In the genomic region with DNA sequence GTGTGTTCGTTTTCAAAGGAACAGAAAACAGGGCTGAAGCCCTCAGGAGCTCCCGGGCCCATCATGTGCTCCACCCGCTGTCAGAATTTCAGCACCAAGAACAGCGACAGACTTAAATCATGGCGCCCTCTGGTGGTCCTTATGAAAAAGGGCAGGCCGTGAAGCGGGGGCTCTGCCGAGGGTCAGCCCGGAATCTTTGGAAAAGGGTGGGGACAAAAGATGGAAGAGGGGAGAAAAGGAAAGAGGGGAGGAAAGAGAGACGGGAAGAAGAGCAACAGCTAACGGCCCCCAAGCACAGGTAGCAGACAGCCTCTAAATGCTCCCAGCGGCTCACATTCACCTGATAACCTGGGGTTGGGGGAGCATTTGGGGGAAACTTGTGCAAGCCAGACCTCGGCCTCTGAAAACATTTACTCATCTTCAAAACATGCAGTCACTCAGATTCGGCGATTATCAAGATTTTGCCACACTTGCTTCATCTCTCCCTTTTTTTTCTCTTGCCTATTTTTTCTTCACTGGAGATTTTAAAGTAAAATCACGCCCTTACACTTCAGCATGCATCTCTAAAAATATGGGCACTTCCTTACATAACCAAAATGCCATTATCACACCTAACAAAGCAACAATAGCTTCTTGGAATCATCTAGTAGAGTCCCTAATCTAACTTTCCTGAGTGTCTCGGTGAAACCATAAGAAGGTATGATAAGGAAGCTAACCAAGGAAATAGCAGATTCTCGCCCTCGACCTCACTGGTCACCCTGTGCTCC, we compare ENCODE assay signal across 8 cellular contexts. TPM values are rescaled to one million over a fixed set of nuclear protein-coding genes. Genes with fewer than 3 reads are reported as not detected.
DNase-seq lines count a peak whose midpoint lies in the region; ATAC-seq and TF ChIP-seq lines count a peak whose summit lies in the region.

No MANE protein-coding gene starts in this region.

- 25 to 26% (median 25%) methylated on average over 19 of the region's 19 CpGs for WGBS in psoas muscle, 3 donors

- H3K4me1 ChIP-seq in Peyer's patch (no peaks in the 10 kb centered on the region), psoas muscle (no peaks in the 10 kb centered on the region)

- ATAC-seq in psoas muscle = peak in 2 of 4 donors; percentile 37 to 53
- no peak for ATAC-seq in HG02678 (IDR thresholded peaks at IDR 0.05; ENCODE audit: unreplicated experiment)

- peaks cover 0 to 11% (median 0%) of the 10 kb centered on the region in 4 donors for H3K9me3 ChIP-seq in Peyer's patch
- no peaks in the 10 kb centered on the region for H3K9me3 ChIP-seq in psoas muscle

- in situ Hi-C loops in G401 (cut with HindIII; ENCODE audit: low sequenced_read_pairs) = no loop called here

- DNase-seq in G401 (ENCODE audit: low spot score) = peak; percentile 85
- peak; percentile 69 for DNase-seq in HuH-7 (ENCODE audit: low spot score)
- peak in 1 of 3 donors; percentile 50 for DNase-seq in Peyer's patch
- DNase-seq in activated naive CD4-positive, alpha-beta T cell treated with Interleukin-2 at 50 U/mL for 16 hours = peak; percentile 43
- DNase-seq in globus pallidus (ENCODE audit: low spot score) = peak; percentile 65
- no peak for DNase-seq in psoas muscle
- DNase-seq in GOT3 (lab: John Stamatoyannopoulos, UW) = no peak

- TF ChIP-seq POLR2A in Peyer's patch (IDR thresholded peaks at IDR 0.05) = no peak

- TF ChIP-seq CTCF in Peyer's patch (IDR thresholded peaks at IDR 0.05) (peak; percentile 4 to 67 (median 56)), psoas muscle (IDR thresholded peaks at IDR 0.05) (peak; percentile 69)

- H3K27me3 ChIP-seq in Peyer's patch (no peaks in the 10 kb centered on the region), psoas muscle (ENCODE audit: insufficient read depth in 3 of 3, low read length in 2 of 3) (peaks cover 0 to 24% (median 6%) of the 10 kb centered on the region in 3 donors)

- no peak overlapping the region for H3K27ac ChIP-seq in Peyer's patch
- no peak overlapping the region for H3K27ac ChIP-seq in psoas muscle

- H3K36me3 ChIP-seq in Peyer's patch (no peaks in the 10 kb centered on the region), psoas muscle (ENCODE audit: insufficient read depth in 1 of 2, low read depth in 1 of 2) (no peaks in the 10 kb centered on the region)

- no peak overlapping the region for H3K4me3 ChIP-seq in Peyer's patch
- no peak overlapping the region for H3K4me3 ChIP-seq in psoas muscle

- intact Hi-C loops in psoas muscle (cut with DNase I) = loop anchor here in 1 of 2 donors (5.0 to 10.0 kb wide), 2 partner anchors 212 to 295 kb away; no protein-coding TSS in a partner anchor

RNA-seq across cellular contexts. Expression of gene MAN2B2, which starts 28.1 kb away (rescaled TPM):
- 6.9 and 10.1 TPM in 2 replicates for total RNA-seq in G401 (2014; rRNA removed; shearing (Covaris generic))
- total RNA-seq in Peyer's patch (10 to 100 TPM; 23.1 to 41.2 (median 32.5) TPM), psoas muscle (1 to 10 TPM; 3.0 to 6.6 (median 3.9) TPM)
- polyA plus RNA-seq in psoas muscle = 1 to 10 TPM; 1.8 to 3.2 (median 2.7) TPM

Comparison
In these comparisons a context has a peak if more than half of its experiments do, and no peak if none do; other contexts are left out.
1. DNase-seq: peak in G401 (single experiment), HuH-7 (single experiment), activated naive CD4-positive, alpha-beta T cell treated with Interleukin-2 at 50 U/mL for 16 hours (single experiment) and globus pallidus (single experiment); none in psoas muscle (0 of 2) and GOT3 (single experiment).